ENCODE assay signal across 20 cellular contexts in the genomic region with DNA sequence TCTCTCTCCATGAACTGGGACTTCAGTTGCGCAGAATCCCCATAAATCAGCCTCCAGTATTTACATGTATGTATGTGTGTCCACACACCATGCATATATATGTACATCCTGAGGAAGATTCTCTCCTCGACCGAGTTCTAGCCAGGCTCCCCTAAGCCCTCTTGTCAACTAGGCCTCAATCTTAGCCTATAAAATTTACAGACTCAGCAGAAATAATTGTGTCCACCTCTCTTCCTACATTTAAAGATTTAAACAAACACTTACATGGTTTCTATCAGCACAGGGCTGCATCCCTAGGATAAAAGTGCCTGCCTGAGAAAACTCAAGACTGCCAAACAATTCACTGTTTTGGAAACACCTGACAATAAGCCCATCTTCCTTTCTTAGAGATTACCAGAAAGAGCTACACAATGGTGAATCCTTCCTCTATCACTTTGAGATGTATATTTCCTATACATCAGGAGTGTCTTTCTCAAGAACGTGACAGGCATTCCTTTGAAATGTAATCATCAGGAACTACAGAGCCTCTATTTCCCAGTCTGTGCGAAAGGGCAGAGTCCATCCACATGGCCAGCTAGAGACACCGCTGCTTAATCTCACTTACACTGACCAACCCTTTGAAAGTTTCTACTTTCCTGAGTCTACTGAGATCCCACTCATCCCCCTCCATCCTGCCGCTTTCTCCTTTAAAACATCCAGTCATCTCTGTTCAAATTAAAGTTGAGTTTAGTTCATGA.
"Had no signal": no experiment of that assay in that cellular context is flagged by ENCODE, and none has a peak within 500 bp of the region (broad histone marks: within the 10 kb centered on the region; RNA-seq: fewer than 3 reads in every experiment).

No MANE protein-coding gene starts in this region.

- DNase-seq: Karpas-422; KG1; MM.1S; NCI-H1105; NCI-H1436 treated with DMSO at 0.1 percent for 48 hours; NCI-H1694; NCI-H187 treated with DMSO at 0.1 percent for 48 hours; NCI-H2029 treated with DMSO at 0.1 percent for 48 hours; NCI-H2171 treated with DMSO at 0.1 percent for 48 hours; NCI-H345; NCI-H446 treated with DMSO at 0.1 percent for 48 hours; NCI-H510A treated with DMSO at 0.1 percent for 48 hours; NCI-H526; NCI-H82; NK-92 treated with Interleukin-12 subunit alpha and Interleukin-12 subunit beta, amount 100 ng/mL, for 24 hours; PC-3; Peyer's patch; SHP77 treated with DMSO at 0.1 percent for 48 hours; T-helper 1 cell had no signal

- H3K4me3 ChIP-seq: Peyer's patch, SJCRH30 had no signal

- H3K36me3 ChIP-seq: Peyer's patch, SJCRH30 had no signal

- H3K9me3 ChIP-seq: Peyer's patch, SJCRH30 had no signal

- H3K27me3 ChIP-seq: Peyer's patch, SJCRH30 had no signal

- H3K4me1 ChIP-seq: Peyer's patch, SJCRH30 had no signal

- H3K27ac ChIP-seq: Peyer's patch, SJCRH30 had no signal
